Comparison of ENCODE assay signal across 8 cellular contexts in the genomic region with DNA sequence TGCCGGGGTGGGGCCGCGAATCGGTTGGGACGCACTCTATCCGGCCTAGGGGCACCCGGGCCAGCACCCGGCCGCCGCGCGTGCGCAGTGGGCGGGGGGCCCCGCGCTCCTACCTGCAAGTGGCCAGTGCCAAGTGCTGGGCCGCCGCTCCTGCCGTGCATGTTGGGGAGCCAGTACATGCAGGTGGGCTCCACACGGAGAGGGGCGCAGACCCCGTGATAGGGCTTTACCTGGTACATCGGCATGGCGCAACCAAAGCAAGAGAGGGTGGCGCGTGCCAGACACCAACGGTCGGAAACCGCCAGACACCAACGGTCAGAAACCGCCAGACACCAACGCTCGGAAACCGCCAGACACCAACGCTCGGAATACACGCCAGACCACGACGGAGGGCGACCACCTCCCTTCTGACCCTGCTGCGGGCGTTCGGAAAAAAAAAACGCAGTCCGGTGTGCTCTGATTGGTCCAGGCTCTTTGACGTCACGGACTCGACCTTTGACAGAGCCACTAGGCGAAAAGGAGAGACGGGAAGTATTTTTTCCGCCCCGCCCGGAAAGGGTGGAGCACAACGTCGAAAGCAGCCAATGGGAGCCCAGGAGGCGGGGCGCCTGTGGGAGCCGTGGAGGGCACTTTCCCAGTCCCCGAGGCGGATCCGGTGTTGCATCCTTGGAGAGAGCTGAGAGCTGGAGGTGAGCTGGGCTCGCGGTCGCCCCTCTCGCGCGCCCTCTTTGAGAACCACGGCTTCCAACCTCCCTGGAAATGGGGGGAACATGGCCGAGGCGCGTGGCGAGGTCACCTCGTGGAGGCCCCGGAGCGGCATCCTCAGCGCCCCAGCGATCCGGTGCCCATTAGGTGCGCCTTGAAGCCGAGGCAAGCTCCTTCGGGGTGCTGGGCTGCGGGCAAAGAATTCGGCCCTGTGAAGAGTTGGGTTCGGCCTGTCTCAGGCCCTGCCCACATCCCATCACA. TPM values are rescaled to one million over a fixed set of nuclear protein-coding genes. Genes with fewer than 3 reads are reported as not detected.
A peak's percentile ranks its signal among the peaks of the same experiment; 100 is the strongest.
DNase-seq lines count a peak whose midpoint lies in the region; ATAC-seq and TF ChIP-seq lines count a peak whose summit lies in the region.
"Not testable (repeated sequence)": the region's sequence is repeated elsewhere in the genome, so short reads cannot be mapped to it uniquely, and the experiment has no call there.

No MANE protein-coding gene starts in this region.

- H3K4me1 ChIP-seq in HUES6 (ENCODE audit: control insufficient read depth, insufficient read depth, low read length); NT2/D1 (ENCODE audit: insufficient read depth, insufficient read length); ectodermal cell (ENCODE audit: control insufficient read depth, insufficient read depth, low read length); lower lobe of right lung: not testable (repeated sequence)

- DNase-seq in BJ (ENCODE audit: low read depth) = peak; percentile 22
- peak; percentile 39 for DNase-seq in NT2/D1 (ENCODE audit: low read depth, low spot score)
- DNase-seq in activated CD8-positive, alpha-beta memory T cell treated with anti-CD3 and anti-CD28 coated beads for 4 hours (ENCODE audit: low read depth in 2 of 2) = peak; percentile 49 to 61
- DNase-seq in lower lobe of right lung = peak; percentile 91
- DNase-seq in stimulated activated CD4-positive, alpha-beta T cell treated with anti-CD3 and anti-CD28 coated beads, Interleukin-2, amount 100 ng/mL, for 24 hours = peak; percentile 81 to 82

- intact Hi-C loops in lower lobe of right lung (cut with DNase I) = not testable (repeated sequence)

- H3K9ac ChIP-seq in HUES6 (ENCODE audit: low read length) = peak overlapping the region; percentile 81
- peak overlapping the region; percentile 67 for H3K9ac ChIP-seq in NT2/D1 (ENCODE audit: insufficient read length, low read depth)

- CTCF ChIA-PET in BJ (lab: Yijun Ruan, JAX) = not testable (repeated sequence)

- H3K4me3 ChIP-seq in BJ (ENCODE audit: low read depth, low read length) (peak overlapping the region; percentile 53), HUES6 (ENCODE audit: low read depth, low read length) (peak overlapping the region; percentile 72), NT2/D1 (ENCODE audit: insufficient read length, low read depth) (peak overlapping the region; percentile 36), ectodermal cell (ENCODE audit: insufficient read depth, low read depth, low read length) (peak overlapping the region; percentile 48), lower lobe of right lung (peak overlapping the region; percentile 64)

- POLR2A ChIA-PET in BJ (lab: Charles Lee) = not testable (repeated sequence)

- 0% methylated on average over 47 to 50 of the region's 84 CpGs for WGBS in ectodermal cell, 2 experiments

- not testable (repeated sequence) for H3K36me3 ChIP-seq in BJ (ENCODE audit: control insufficient read depth, insufficient read depth, low read length); HUES6 (ENCODE audit: control insufficient read depth, insufficient read depth, low read length); NT2/D1 (ENCODE audit: insufficient read depth, insufficient read length, low read length); ectodermal cell (ENCODE audit: control insufficient read depth, insufficient read depth, low read length); lower lobe of right lung

- not testable (repeated sequence) for H3K9me3 ChIP-seq in HUES6 (ENCODE audit: control insufficient read depth, insufficient read depth, low read depth, low read length); NT2/D1 (ENCODE audit: insufficient read depth, low read length); ectodermal cell (ENCODE audit: control insufficient read depth, low read length); lower lobe of right lung

- ATAC-seq in GM21381 (IDR thresholded peaks at IDR 0.05; ENCODE audit: unreplicated experiment) (peak; percentile 90), lower lobe of right lung (peak; percentile 94 to 96)

- H3K27me3 ChIP-seq in BJ (ENCODE audit: control insufficient read depth, insufficient read depth, low read length); HUES6 (ENCODE audit: control insufficient read depth, insufficient read depth, low read length); NT2/D1 (ENCODE audit: insufficient read depth, insufficient read length); ectodermal cell (ENCODE audit: control insufficient read depth, insufficient read depth, low read length, poor library complexity, severe bottlenecking); lower lobe of right lung (ENCODE audit: low read depth): not testable (repeated sequence)

- H3K27ac ChIP-seq in HUES6 (ENCODE audit: low read depth, low read length) (peak overlapping the region; percentile 33; the same call in 1 of the 2 replicates), ectodermal cell (ENCODE audit: insufficient read depth, low read depth, low read length, poor library complexity, severe bottlenecking) (peak overlapping the region; percentile 88), lower lobe of right lung (peak overlapping the region; percentile 84)

- TF ChIP-seq CTCF in BJ (IDR thresholded peaks at IDR 0.05; ENCODE audit: insufficient read depth, low read depth, low read length); lower lobe of right lung (IDR thresholded peaks at IDR 0.05): not testable (repeated sequence)

RNA-seq across cellular contexts. Expression of a gene that starts 39.0 kb away (rescaled TPM):
- polyA plus RNA-seq in BJ (2011; rRNA removed) = 15.3 and 17.6 TPM in 2 replicates
- polyA minus RNA-seq in BJ (2011; rRNA and poly(A)+ RNA removed) = 4.2 and 4.7 TPM in 2 replicates
- polyA plus RNA-seq in ectodermal cell (2013, experiment 1 of 4) = 13.4 TPM
- polyA plus RNA-seq in ectodermal cell (2013, experiment 2 of 4) = 18.6 TPM
- 17.5 TPM for polyA plus RNA-seq in ectodermal cell (2013, experiment 3 of 4)
- polyA plus RNA-seq in ectodermal cell (2013, experiment 4 of 4) = 20.4 TPM
- 19.0 TPM for total RNA-seq in lower lobe of right lung

Comparison
In these comparisons a context has a peak if more than half of its experiments do, and no peak if none do; other contexts are left out.
1. Peak in every context shown above with its lines: DNase-seq, ATAC-seq, H3K4me3 ChIP-seq and H3K27ac ChIP-seq.
2. DNase-seq: peak in every context shown above with its lines; median percentile 91 in lower lobe of right lung; 82 in stimulated activated CD4-positive, alpha-beta T cell treated with anti-CD3 and anti-CD28 coated beads, Interleukin-2, amount 100 ng/mL, for 24 hours; 55 in activated CD8-positive, alpha-beta memory T cell treated with anti-CD3 and anti-CD28 coated beads for 4 hours; 39 in NT2/D1; 22 in BJ.
3. H3K27ac ChIP-seq: peak in every context shown above with its lines; median percentile 88 in ectodermal cell; 84 in lower lobe of right lung; 33 in HUES6.